In the genomic region with DNA sequence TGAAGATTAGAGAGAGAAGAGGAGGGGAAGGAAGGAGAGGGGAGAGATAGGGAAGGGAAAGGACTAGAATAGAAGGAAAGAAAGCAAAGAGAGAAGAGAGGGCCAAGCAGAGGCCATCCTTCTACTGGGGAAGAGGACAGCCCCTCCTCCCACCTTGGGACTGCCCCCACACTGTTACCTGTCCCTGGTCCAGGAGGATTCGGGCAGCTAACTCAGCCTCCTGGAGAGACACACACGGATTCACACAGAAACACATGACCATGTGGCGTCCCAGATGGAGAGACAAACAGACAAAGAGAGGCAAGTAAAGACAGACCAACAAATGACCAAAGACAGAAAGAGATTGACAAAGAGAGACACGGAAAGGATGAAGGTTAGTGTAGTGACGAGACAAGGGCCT, we compare ENCODE assay signal across 16 cellular contexts. TPM values are rescaled to one million over a fixed set of nuclear protein-coding genes. Genes with fewer than 3 reads are reported as not detected.
A peak's percentile ranks its signal among the peaks of the same experiment; 100 is the strongest.
DNase-seq lines count a peak whose midpoint lies in the region; ATAC-seq, FAIRE-seq and TF ChIP-seq lines count a peak whose summit lies in the region.
"Had no signal": no experiment of that assay in that cellular context is flagged by ENCODE, and none has a peak within 500 bp of the region (broad histone marks: within the 10 kb centered on the region; RNA-seq: fewer than 3 reads in every experiment).

No MANE protein-coding gene starts in this region.

- H3K27ac ChIP-seq in heart right ventricle, result peak overlapping the region in 9 of 10 donors; percentile 26 to 100 (median 98)
- peak overlapping the region in 3 of 4 donors; percentile 87 to 93 (median 89) for H3K27ac ChIP-seq in upper lobe of left lung
- H3K27ac ChIP-seq in GM23248, result no peak overlapping the region
- H3K27ac ChIP-seq: neutrophil had no signal

- no peak overlapping the region for H2AFZ ChIP-seq in GM23248

- no peak overlapping the region for H3K9ac ChIP-seq in GM23248

- in situ Hi-C loops in GM23248 (cut with MboI), result no loop called here

- no peaks in the 10 kb centered on the region for H3F3A ChIP-seq in GM23248 (ENCODE audit: insufficient read depth)

- H3K36me3 ChIP-seq in heart right ventricle (peaks cover 0 to 50% (median 31%) of the 10 kb centered on the region in 9 donors), upper lobe of left lung (peaks cover 4 to 43% (median 12%) of the 10 kb centered on the region in 4 donors), GM23248 (ENCODE audit: low read depth) (no peaks in the 10 kb centered on the region)
- H3K36me3 ChIP-seq: neutrophil had no signal

- H3K4me1 Mint-ChIP-seq in endothelial cell (ENCODE audit: unreplicated experiment) (peaks cover 32% of the 10 kb centered on the region), nephron progenitor cell (peaks cover 56% of the 10 kb centered on the region)

- peak overlapping the region; percentile 38 for H3K27ac Mint-ChIP-seq in endothelial cell (ENCODE audit: unreplicated experiment)
- no peak overlapping the region for H3K27ac Mint-ChIP-seq in nephron progenitor cell
- H3K27ac Mint-ChIP-seq: activated naive CD4-positive, alpha-beta T cell treated with anti-CD3 and anti-CD28 coated beads, Interleukin-2, amount 10 ng/mL, durations not matched to agents 7 days and 5 days had no signal

- no peak overlapping the region for H3K4me2 ChIP-seq in GM23248 (ENCODE audit: unreplicated experiment)

- no peak for ATAC-seq in heart right ventricle
- no peak for ATAC-seq in upper lobe of left lung (ENCODE audit: low FRiP score in 2 of 2)

- TF ChIP-seq EP300 in upper lobe of left lung (IDR thresholded peaks at IDR 0.05), result no peak

- H3K36me3 Mint-ChIP-seq in endothelial cell (ENCODE audit: low read depth, unreplicated experiment) (peaks cover 19% of the 10 kb centered on the region), nephron progenitor cell (ENCODE audit: low read depth) (peaks cover 36% of the 10 kb centered on the region)
- H3K36me3 Mint-ChIP-seq: activated naive CD4-positive, alpha-beta T cell treated with anti-CD3 and anti-CD28 coated beads, Interleukin-2, amount 10 ng/mL, durations not matched to agents 7 days and 5 days had no signal

- H3K9me3 Mint-ChIP-seq in endothelial cell (ENCODE audit: unreplicated experiment) (no peaks in the 10 kb centered on the region), nephron progenitor cell (no peaks in the 10 kb centered on the region)
- H3K9me3 Mint-ChIP-seq: activated naive CD4-positive, alpha-beta T cell treated with anti-CD3 and anti-CD28 coated beads, Interleukin-2, amount 10 ng/mL, durations not matched to agents 7 days and 5 days had no signal

- H3K4me3 ChIP-seq in heart right ventricle (peak overlapping the region in 8 of 10 donors; percentile 68 to 97 (median 82)), upper lobe of left lung (peak overlapping the region in 2 of 4 donors; percentile 60 to 78), GM23248 (no peak overlapping the region)

- H3K27me3 ChIP-seq in heart right ventricle, result peaks cover 0 to 23% (median 0%) of the 10 kb centered on the region in 7 donors
- H3K27me3 ChIP-seq in upper lobe of left lung, result peaks cover 0 to 8% (median 1%) of the 10 kb centered on the region in 4 donors
- peaks cover 32% of the 10 kb centered on the region for H3K27me3 ChIP-seq in GM23248 (replicated peaks; ENCODE audit: insufficient read depth)

- no peaks in the 10 kb centered on the region for H3K9me2 ChIP-seq in GM23248 (ENCODE audit: insufficient read depth)

- H3K4me1 ChIP-seq in heart right ventricle, result peaks cover 14 to 64% (median 36%) of the 10 kb centered on the region in 9 donors
- H3K4me1 ChIP-seq in upper lobe of left lung, result peaks cover 29 to 36% (median 30%) of the 10 kb centered on the region in 4 donors
- H3K4me1 ChIP-seq in GM23248 (ENCODE audit: insufficient read depth), result no peaks in the 10 kb centered on the region

- H3K9me3 ChIP-seq in heart right ventricle, result no peaks in the 10 kb centered on the region
- H3K9me3 ChIP-seq in upper lobe of left lung, result no peaks in the 10 kb centered on the region
- H3K9me3 ChIP-seq in GM23248 (ENCODE audit: low read depth), result no peaks in the 10 kb centered on the region
- H3K9me3 ChIP-seq: neutrophil had no signal

- no peaks in the 10 kb centered on the region for H3K79me2 ChIP-seq in GM23248 (ENCODE audit: insufficient read depth)

- intact Hi-C loops in heart right ventricle (cut with DNase I), result loop anchor here in 2 of 10 donors (5.0 kb wide), 2 partner anchors 65 to 80 kb away; a partner anchor contains a TSS
- intact Hi-C loops in cardiac septum (cut with DNase I), result no loop called here

- H4K20me1 ChIP-seq in GM23248 (ENCODE audit: insufficient read depth), result no peaks in the 10 kb centered on the region

- no peak for TF ChIP-seq POLR2A in upper lobe of left lung (IDR thresholded peaks at IDR 0.05)

- peaks cover 8% of the 10 kb centered on the region for H3K27me3 Mint-ChIP-seq in endothelial cell (ENCODE audit: unreplicated experiment)
- peaks cover 38% of the 10 kb centered on the region for H3K27me3 Mint-ChIP-seq in nephron progenitor cell (ENCODE audit: low read depth, poor library complexity)

- 52 to 60% methylated on average over 5 of the region's 5 CpGs for WGBS in heart right ventricle, 2 donors
- WGBS in upper lobe of left lung, 2 donors, result 80 to 81% methylated on average over 5 of the region's 5 CpGs
- 77 to 80% methylated on average over 5 of the region's 5 CpGs for WGBS in GM23248 (ENCODE audit: low coverage in 1 of 2, low lambda C conversion rate in 2 of 2, missing lambda C conversion rate in 2 of 2), 2 experiments

- TF ChIP-seq CTCF in heart right ventricle (IDR thresholded peaks at IDR 0.05) (no peak), endothelial cell (IDR thresholded peaks at IDR 0.05; ENCODE audit: unreplicated experiment) (no peak), nephron progenitor cell (IDR thresholded peaks at IDR 0.05) (no peak), upper lobe of left lung (IDR thresholded peaks at IDR 0.05) (no peak)

- H3K4me3 Mint-ChIP-seq in endothelial cell (ENCODE audit: unreplicated experiment) (peak overlapping the region; percentile 45), nephron progenitor cell (peak overlapping the region; percentile 56)
- H3K4me3 Mint-ChIP-seq: activated naive CD4-positive, alpha-beta T cell treated with anti-CD3 and anti-CD28 coated beads, Interleukin-2, amount 10 ng/mL, durations not matched to agents 7 days and 5 days had no signal

- no peak for FAIRE-seq in RCC 7860 (lab: Jason Lieb, UNC)
- FAIRE-seq: colon, keratinocyte had no signal

- DNase-seq in heart right ventricle (no peak), cardiac septum (ENCODE audit: low spot score) (no peak), endothelial cell (ENCODE audit: low spot score) (no peak), nephron progenitor cell (no peak), upper lobe of left lung (no peak), GM23248 (no peak), RCC 7860 (ENCODE audit: low spot score) (no peak), iPS-NIHi11 (ENCODE audit: low spot score) (no peak)
- DNase-seq: activated CD8-positive, alpha-beta memory T cell treated with anti-CD3 and anti-CD28 coated beads for 24 hours; activated naive CD4-positive, alpha-beta T cell treated with anti-CD3 and anti-CD28 coated beads, Interleukin-2, amount 10 ng/mL, durations not matched to agents 7 days and 5 days; DMS53; KG1; NCI-H524 treated with DMSO at 0.1 percent for 48 hours had no signal

RNA-seq across cellular contexts. Expression of a gene that starts 2.2 kb away (rescaled TPM):
- 100 to 1,000 TPM; 242 to 420 (median 299) TPM for total RNA-seq in heart right ventricle
- polyA plus RNA-seq in heart right ventricle, result 100 to 1,000 TPM; 286 to 293 TPM
- 304 TPM for total RNA-seq in cardiac septum
- total RNA-seq in endothelial cell (ENCODE audit: unreplicated experiment), result 45.9 TPM
- 100 to 1,000 TPM in 2 of 6 donors, 10 to 100 TPM in 4; 69.7 to 280 (median 90.8) TPM for total RNA-seq in upper lobe of left lung
- total RNA-seq in GM23248 (2014; rRNA removed; shearing (Covaris generic)), result 2.8 TPM in 1 of 2 replicates, not detected in the other
- polyA plus RNA-seq in GM23248 (2016; fragmentation: Nextera tagmentation; extraction: Ambion mirVana), result 0.28 and 0.85 TPM in 2 replicates

RNA-seq across cellular contexts. Expression of a gene that starts 7.3 kb away (rescaled TPM):
- total RNA-seq in heart right ventricle, result 1 to 10 TPM in 5 of 10 donors, under 1 TPM in 5; 0.28 to 3.2 (median 0.91) TPM
- polyA plus RNA-seq in heart right ventricle, result 1 to 10 TPM in 1 of 2 donors, under 1 TPM in 1; 0.75 to 1.1 TPM
- total RNA-seq in cardiac septum, result 0.73 TPM
- total RNA-seq in endothelial cell (ENCODE audit: unreplicated experiment), result 0.62 TPM
- total RNA-seq in upper lobe of left lung, result not detected
- total RNA-seq in GM23248 (2014; rRNA removed; shearing (Covaris generic)), result not detected in 2 replicates
- polyA plus RNA-seq in GM23248 (2016; fragmentation: Nextera tagmentation; extraction: Ambion mirVana), result not detected in 2 replicates
- polyA plus RNA-seq: keratinocyte had no signal

RNA-seq across cellular contexts. Expression of a gene that starts 11.9 kb away (rescaled TPM):
- total RNA-seq in heart right ventricle (not detected), cardiac septum (not detected), endothelial cell (ENCODE audit: unreplicated experiment) (not detected), upper lobe of left lung (not detected)
- polyA plus RNA-seq in heart right ventricle (not detected), GM23248 (2016; fragmentation: Nextera tagmentation; extraction: Ambion mirVana) (not detected in 2 replicates)
- total RNA-seq in GM23248 (2014; rRNA removed; shearing (Covaris generic)), result not detected in 2 replicates
- polyA plus RNA-seq: keratinocyte had no signal

RNA-seq across cellular contexts. Expression of a gene that starts 19.5 kb away (rescaled TPM):
- total RNA-seq in heart right ventricle, result not detected
- polyA plus RNA-seq in heart right ventricle, result under 1 TPM in 1 of 2 donors, not detected in 1; 0.03 TPM
- total RNA-seq in cardiac septum, result not detected
- total RNA-seq in endothelial cell (ENCODE audit: unreplicated experiment), result not detected
- not detected for total RNA-seq in upper lobe of left lung
- total RNA-seq in GM23248 (2014; rRNA removed; shearing (Covaris generic)), result not detected in 2 replicates
- polyA plus RNA-seq in GM23248 (2016; fragmentation: Nextera tagmentation; extraction: Ambion mirVana), result not detected in 2 replicates

RNA-seq across cellular contexts. Expression of a gene that starts 23.6 kb away (rescaled TPM):
- total RNA-seq in heart right ventricle (not detected), cardiac septum (not detected), endothelial cell (ENCODE audit: unreplicated experiment) (not detected), upper lobe of left lung (under 1 TPM in 1 of 6 donors, not detected in 5; 0.30 TPM)
- polyA plus RNA-seq in heart right ventricle (not detected), GM23248 (2016; fragmentation: Nextera tagmentation; extraction: Ambion mirVana) (0.24 TPM in 1 of 2 replicates, not detected in the other)
- not detected in 2 replicates for total RNA-seq in GM23248 (2014; rRNA removed; shearing (Covaris generic))

Comparison
In these comparisons a context has a peak if more than half of its experiments do, and no peak if none do; other contexts are left out.
1. RNA of a gene that starts 2.2 kb away (total RNA-seq): 304 TPM in cardiac septum (single experiment), 242 to 420 TPM in heart right ventricle, 69.7 to 280 TPM in upper lobe of left lung and 45.9 TPM in endothelial cell (single experiment); 2.8 TPM in GM23248; every median in the first group is over 10 times any median in the second.